ENCODE assay signal across 8 cellular contexts in genomic region chr14:104650057-104650980, GRCh38.
DNase-seq lines count a peak whose midpoint lies in the region; ATAC-seq and TF ChIP-seq lines count a peak whose summit lies in the region.

No MANE protein-coding gene starts in this region.

- ATAC-seq in GM18909 (IDR thresholded peaks at IDR 0.05; ENCODE audit: poor library complexity, unreplicated experiment) (peak; percentile 65), HG03469 (IDR thresholded peaks at IDR 0.05; ENCODE audit: unreplicated experiment) (no peak)

- H3K9me3 ChIP-seq in MM.1S (replicated peaks; ENCODE audit: insufficient read depth, low read length): no peaks in the 10 kb centered on the region

- H3K27ac ChIP-seq in MM.1S (ENCODE audit: low read length): no peak overlapping the region

- H3K4me2 ChIP-seq in MM.1S (ENCODE audit: low read depth, low read length): no peak overlapping the region

- H3K9me2 ChIP-seq in MM.1S (replicated peaks; ENCODE audit: insufficient read depth, low read length): no peaks in the 10 kb centered on the region

- no peak overlapping the region for H2AFZ ChIP-seq in MM.1S (ENCODE audit: low read length)

- DNase-seq in AG08395 (ENCODE audit: low spot score) (peak; percentile 87), MM.1S (no peak), medulla oblongata (ENCODE audit: extremely low spot score) (peak; percentile 71)
- peak; percentile 71 to 75 for DNase-seq in activated CD4-positive, alpha-beta T cell treated with anti-CD3 and anti-CD28 coated beads, Interleukin-2, amount 50 U/mL, for 48 hours
- peak; percentile 45 for DNase-seq in effector CD4-positive, alpha-beta T cell
- DNase-seq in stimulated activated CD4-positive, alpha-beta T cell treated with anti-CD3 and anti-CD28 coated beads, TNF-alpha, amount 100 ng/mL, for 48 hours (ENCODE audit: low read depth in 3 of 3): peak; percentile 25 to 53 (median 48)

- no peak overlapping the region for H3K4me3 ChIP-seq in MM.1S (ENCODE audit: low read length)

- H3K9ac ChIP-seq in MM.1S (ENCODE audit: low read length): no peak overlapping the region

- no peaks in the 10 kb centered on the region for H4K20me1 ChIP-seq in MM.1S (ENCODE audit: insufficient read depth, low read length)

- TF ChIP-seq CTCF in MM.1S (IDR thresholded peaks at IDR 0.05; ENCODE audit: low read length): peak; percentile 65

- peaks cover 15% of the 10 kb centered on the region for H3K27me3 ChIP-seq in MM.1S (replicated peaks; ENCODE audit: insufficient read depth, low read length)

- no peaks in the 10 kb centered on the region for H3K36me3 ChIP-seq in MM.1S (replicated peaks; ENCODE audit: insufficient read depth, low read length)

- no peaks in the 10 kb centered on the region for H3K79me2 ChIP-seq in MM.1S (ENCODE audit: low read length)

- H3F3A ChIP-seq in MM.1S (ENCODE audit: insufficient read depth, low read length): no peaks in the 10 kb centered on the region

- H3K4me1 ChIP-seq in MM.1S (ENCODE audit: low read length): no peaks in the 10 kb centered on the region
